9 cellular contexts compared by ENCODE assay signal in the genomic region with DNA sequence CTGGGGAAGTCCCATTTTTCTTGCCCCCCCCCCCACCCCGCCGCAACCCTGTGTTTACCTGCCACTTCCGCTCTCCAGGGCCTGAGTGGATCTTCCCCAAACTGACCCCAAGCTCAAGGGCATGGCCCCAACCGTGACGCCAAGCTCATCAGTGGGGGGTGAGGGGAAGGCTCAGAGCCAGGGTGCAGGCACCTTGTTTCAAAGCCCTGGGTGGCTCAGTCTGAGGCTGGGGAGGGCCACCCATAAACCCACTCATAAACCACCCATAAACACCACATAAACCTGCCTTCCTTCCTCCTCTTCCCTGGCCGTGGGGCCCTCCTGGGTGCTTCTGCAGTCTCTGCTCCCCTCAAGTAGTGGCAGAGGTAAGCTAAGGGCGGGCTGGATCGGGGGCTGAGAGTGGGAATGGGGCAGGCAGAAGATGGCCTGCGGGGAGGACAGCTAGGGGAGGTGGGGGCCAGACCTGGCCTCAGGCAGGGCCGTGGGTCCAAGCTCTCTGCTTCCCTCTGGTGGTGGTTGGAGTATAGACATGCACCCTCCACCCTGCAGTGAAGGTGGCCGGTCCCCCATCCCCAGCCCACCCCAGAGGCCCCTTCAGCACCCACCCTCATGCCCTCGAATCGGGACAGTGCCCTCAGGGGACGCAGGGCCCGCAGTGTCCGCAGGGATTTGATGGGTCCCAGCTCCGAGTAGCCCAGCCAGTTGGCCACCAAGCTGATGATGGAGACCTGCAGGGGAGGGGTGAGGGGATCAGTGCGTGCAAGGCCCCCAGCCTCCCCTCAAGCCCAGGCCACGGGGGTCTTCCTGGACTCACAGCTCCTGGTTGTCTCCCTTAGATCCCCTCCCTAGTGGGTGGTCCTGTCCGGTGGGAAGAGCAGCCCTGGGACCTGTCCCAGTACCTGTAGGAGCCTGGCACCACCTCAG. TPM values are rescaled to one million over a fixed set of nuclear protein-coding genes. Genes with fewer than 3 reads are reported as not detected.
DNase-seq lines count a peak whose midpoint lies in the region; ATAC-seq and TF ChIP-seq lines count a peak whose summit lies in the region.
"Had no signal": no experiment of that assay in that cellular context is flagged by ENCODE, and none has a peak within 500 bp of the region (broad histone marks: within the 10 kb centered on the region; RNA-seq: fewer than 3 reads in every experiment).

No MANE protein-coding gene starts in this region.

- TF ChIP-seq EP300 in SK-N-SH (IDR thresholded peaks at IDR 0.05; ENCODE audit: borderline replicate concordance in 1 of 2, low read depth in 1 of 2, low read length in 1 of 2) = no peak

- peak; percentile 50 for TF ChIP-seq RAD21 in SK-N-SH (IDR thresholded peaks at IDR 0.05; ENCODE audit: low read length)

- no peaks in the 10 kb centered on the region for H3K36me3 Mint-ChIP-seq in activated naive CD4-positive, alpha-beta T cell treated with anti-CD3 and anti-CD28 coated beads, Interleukin-2, amount 50 U/mL, for 24 hours

- H3K4me1 Mint-ChIP-seq in activated naive CD4-positive, alpha-beta T cell treated with anti-CD3 and anti-CD28 coated beads, Interleukin-2, amount 50 U/mL, for 24 hours = peaks cover 12% of the 10 kb centered on the region

- H3K27me3 Mint-ChIP-seq in activated naive CD4-positive, alpha-beta T cell treated with anti-CD3 and anti-CD28 coated beads, Interleukin-2, amount 50 U/mL, for 24 hours = no peaks in the 10 kb centered on the region

- H3K27ac Mint-ChIP-seq in activated naive CD4-positive, alpha-beta T cell treated with anti-CD3 and anti-CD28 coated beads, Interleukin-2, amount 50 U/mL, for 24 hours = no peak overlapping the region

- H3K4me2 ChIP-seq in SK-N-SH = no peak overlapping the region

- H3K9me3 Mint-ChIP-seq in activated naive CD4-positive, alpha-beta T cell treated with anti-CD3 and anti-CD28 coated beads, Interleukin-2, amount 50 U/mL, for 24 hours = no peaks in the 10 kb centered on the region

- intact Hi-C loops in sciatic nerve (cut with DNase I) = no loop called here

- H2AFZ ChIP-seq in SK-N-SH (ENCODE audit: low read depth) = no peak overlapping the region

- H3K27me3 ChIP-seq in SK-N-SH (ENCODE audit: insufficient read depth) (no peaks in the 10 kb centered on the region; the same call in 1 of the 2 replicates), cardiac muscle cell (no peaks in the 10 kb centered on the region)

- POLR2A ChIA-PET in SK-N-SH (lab: Yijun Ruan, JAX) = no interaction called here

- H3K27ac ChIP-seq in SK-N-SH (ENCODE audit: low read depth in 2 of 2, low read length in 1 of 2) (no peak overlapping the region), cardiac muscle cell (no peak overlapping the region)

- no peaks in the 10 kb centered on the region for H3K36me3 ChIP-seq in SK-N-SH (replicated peaks in 1 of 2; ENCODE audit: control insufficient read depth in 1 of 2, insufficient read depth in 2 of 2, low read length in 1 of 2)
- no peaks in the 10 kb centered on the region for H3K36me3 ChIP-seq in cardiac muscle cell

- DNase-seq in AG08395 (ENCODE audit: low spot score) (peak; percentile 71), SK-N-SH (peak; percentile 91), cardiac muscle cell (ENCODE audit: low read depth in 1 of 2, low spot score in 1 of 2) (peak; percentile 36 to 75), sciatic nerve (ENCODE audit: low spot score) (no peak), NCI-H2107 (lab: John Stamatoyannopoulos, UW) (no peak)

- no peaks in the 10 kb centered on the region for H3F3A ChIP-seq in SK-N-SH (replicated peaks; ENCODE audit: insufficient read depth)

- H3K4me1 ChIP-seq in SK-N-SH (ENCODE audit: control insufficient read depth in 1 of 2, insufficient read depth in 2 of 2, low read depth in 1 of 2, low read length in 1 of 2) (no peaks in the 10 kb centered on the region), cardiac muscle cell (ENCODE audit: low read depth) (peaks cover 4% of the 10 kb centered on the region)

- ATAC-seq in GM18511 (IDR thresholded peaks at IDR 0.05; ENCODE audit: unreplicated experiment) = peak; percentile 71
- peak; percentile 67 for ATAC-seq in HG03520 (IDR thresholded peaks at IDR 0.05; ENCODE audit: unreplicated experiment)
- peak; percentile 75 for ATAC-seq in sciatic nerve

- no peaks in the 10 kb centered on the region for H3K9me2 ChIP-seq in SK-N-SH

- CTCF ChIA-PET in SK-N-SH (lab: Yijun Ruan, JAX) = interaction anchor here (0.5 to 3.3 kb wide), 60 partner anchors 9 to 850 kb away, joined by 3 to 69 read pairs (median 4); partner anchors contain the start of genes CD79B, CSHL1, ERN1 and GH1

- no peaks in the 10 kb centered on the region for H4K20me1 ChIP-seq in SK-N-SH (ENCODE audit: insufficient read depth)

- peak overlapping the region; percentile 64 for H3K4me3 Mint-ChIP-seq in activated naive CD4-positive, alpha-beta T cell treated with anti-CD3 and anti-CD28 coated beads, Interleukin-2, amount 50 U/mL, for 24 hours

- no peaks in the 10 kb centered on the region for H3K9me3 ChIP-seq in SK-N-SH
- no peaks in the 10 kb centered on the region for H3K9me3 ChIP-seq in cardiac muscle cell (ENCODE audit: low read depth)

- no peaks in the 10 kb centered on the region for H3K79me2 ChIP-seq in SK-N-SH (ENCODE audit: insufficient read depth)

- no peak overlapping the region for H3K4me3 ChIP-seq in SK-N-SH (ENCODE audit: low read depth in 2 of 2, low read length in 1 of 2)
- H3K4me3 ChIP-seq in cardiac muscle cell = no peak overlapping the region

- H3K9ac ChIP-seq in SK-N-SH = no peak overlapping the region

- 26% methylated on average over 20 of the region's 20 CpGs for WGBS in SK-N-SH (ENCODE audit: low lambda C conversion rate)

- TF ChIP-seq CTCF in SK-N-SH (IDR thresholded peaks at IDR 0.05) (peak; percentile 77), cardiac muscle cell (IDR thresholded peaks at IDR 0.05; ENCODE audit: low read depth, low read length) (peak; percentile 57)

TF ChIP-seq in SK-N-SH, 30 proteins besides CTCF, POLR2A, EP300 and RAD21:
- TF ChIP-seq IRF3 (IDR thresholded peaks at IDR 0.05; ENCODE audit: low read depth, low read length) (no peak), SMC3 (IDR thresholded peaks at IDR 0.05; ENCODE audit: low read depth, low read length) (peak; percentile 56)
- TF ChIP-seq, protein P1, sequence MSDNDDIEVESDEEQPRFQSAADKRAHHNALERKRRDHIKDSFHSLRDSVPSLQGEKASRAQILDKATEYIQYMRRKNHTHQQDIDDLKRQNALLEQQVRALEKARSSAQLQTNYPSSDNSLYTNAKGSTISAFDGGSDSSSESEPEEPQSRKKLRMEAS (IDR thresholded peaks at IDR 0.05; ENCODE audit: low read depth) = no peak

RNA-seq across cellular contexts. Expression of gene CD79B, which starts 14.6 kb away (rescaled TPM):
- polyA plus RNA-seq in SK-N-SH (2012; rRNA removed) (0.06 and 0.10 TPM in 2 replicates), cardiac muscle cell (0.23 TPM in 1 of 2 replicates, not detected in the other)
- 0.08 and 0.30 TPM in 2 replicates for polyA plus RNA-seq in SK-N-SH (2012; cell fraction: cytosol; rRNA removed)
- polyA plus RNA-seq in SK-N-SH (2012; cell fraction: nucleus; rRNA removed) = 0.08 TPM in 1 of 2 replicates, not detected in the other
- total RNA-seq in cardiac muscle cell (not detected in 2 replicates), sciatic nerve (5.3 TPM)

RNA-seq across cellular contexts. Expression of gene SCN4A, which starts 26.0 kb away (rescaled TPM):
- polyA plus RNA-seq in SK-N-SH (2012; rRNA removed) (not detected in 2 replicates), cardiac muscle cell (0.49 TPM in 1 of 2 replicates, not detected in the other)
- polyA plus RNA-seq in SK-N-SH (2012; cell fraction: cytosol; rRNA removed) = under 0.01 TPM in 1 of 2 replicates, not detected in the other
- polyA plus RNA-seq in SK-N-SH (2012; cell fraction: nucleus; rRNA removed) = not detected in 2 replicates
- total RNA-seq in cardiac muscle cell (0.63 and 0.78 TPM in 2 replicates), sciatic nerve (3.5 TPM)

RNA-seq across cellular contexts. Expression of gene GH1, which starts 28.1 kb away (rescaled TPM):
- polyA plus RNA-seq in SK-N-SH (2012; rRNA removed) = not detected in 2 replicates
- not detected in 2 replicates for polyA plus RNA-seq in SK-N-SH (2012; cell fraction: cytosol; rRNA removed)
- not detected in 2 replicates for polyA plus RNA-seq in SK-N-SH (2012; cell fraction: nucleus; rRNA removed)
- not detected in 2 replicates for total RNA-seq in cardiac muscle cell
- not detected in 2 replicates for polyA plus RNA-seq in cardiac muscle cell
- not detected for total RNA-seq in sciatic nerve
- total RNA-seq: mononuclear cell had no signal

RNA-seq across cellular contexts. Expression of gene CSHL1, which starts 35.6 kb away (rescaled TPM):
- polyA plus RNA-seq in SK-N-SH (2012; rRNA removed) = not detected in 2 replicates
- not detected in 2 replicates for polyA plus RNA-seq in SK-N-SH (2012; cell fraction: cytosol; rRNA removed)
- not detected in 2 replicates for polyA plus RNA-seq in SK-N-SH (2012; cell fraction: nucleus; rRNA removed)
- not detected in 2 replicates for total RNA-seq in cardiac muscle cell
- polyA plus RNA-seq in cardiac muscle cell = not detected in 2 replicates
- not detected for total RNA-seq in sciatic nerve
- total RNA-seq: mononuclear cell had no signal

RNA-seq across cellular contexts. Expression of gene CSH1, which starts 50.3 kb away (rescaled TPM):
- polyA plus RNA-seq in SK-N-SH (2012; rRNA removed) = not detected in 2 replicates
- not detected in 2 replicates for polyA plus RNA-seq in SK-N-SH (2012; cell fraction: cytosol; rRNA removed)
- polyA plus RNA-seq in SK-N-SH (2012; cell fraction: nucleus; rRNA removed) = not detected in 2 replicates
- not detected in 2 replicates for total RNA-seq in cardiac muscle cell
- polyA plus RNA-seq in cardiac muscle cell = not detected in 2 replicates
- not detected for total RNA-seq in sciatic nerve
- total RNA-seq: mononuclear cell had no signal

Comparison
In these comparisons a context has a peak if more than half of its experiments do, and no peak if none do; other contexts are left out.
1. DNase-seq: peak in AG08395 (single experiment), SK-N-SH (single experiment) and cardiac muscle cell (2 of 2); none in sciatic nerve (single experiment) and NCI-H2107 (single experiment).
2. Peak in every context shown above with its lines, with median percentiles within 50 percentile points of each other: ATAC-seq.